ENCODE assay signal across 1 cellular context in genomic region chr6:42963855-42964605, GRCh38.
TF ChIP-seq lines count a peak whose summit lies in the region.

No MANE protein-coding gene starts in this region.

TF ChIP-seq in A549, 52 proteins besides CTCF, POLR2A, EP300 and RAD21:
- TF ChIP-seq ELK1 (IDR thresholded peaks at IDR 0.05; ENCODE audit: low read depth, low read length): no peak
